ENCODE assay signal across 8 cellular contexts in the genomic region with DNA sequence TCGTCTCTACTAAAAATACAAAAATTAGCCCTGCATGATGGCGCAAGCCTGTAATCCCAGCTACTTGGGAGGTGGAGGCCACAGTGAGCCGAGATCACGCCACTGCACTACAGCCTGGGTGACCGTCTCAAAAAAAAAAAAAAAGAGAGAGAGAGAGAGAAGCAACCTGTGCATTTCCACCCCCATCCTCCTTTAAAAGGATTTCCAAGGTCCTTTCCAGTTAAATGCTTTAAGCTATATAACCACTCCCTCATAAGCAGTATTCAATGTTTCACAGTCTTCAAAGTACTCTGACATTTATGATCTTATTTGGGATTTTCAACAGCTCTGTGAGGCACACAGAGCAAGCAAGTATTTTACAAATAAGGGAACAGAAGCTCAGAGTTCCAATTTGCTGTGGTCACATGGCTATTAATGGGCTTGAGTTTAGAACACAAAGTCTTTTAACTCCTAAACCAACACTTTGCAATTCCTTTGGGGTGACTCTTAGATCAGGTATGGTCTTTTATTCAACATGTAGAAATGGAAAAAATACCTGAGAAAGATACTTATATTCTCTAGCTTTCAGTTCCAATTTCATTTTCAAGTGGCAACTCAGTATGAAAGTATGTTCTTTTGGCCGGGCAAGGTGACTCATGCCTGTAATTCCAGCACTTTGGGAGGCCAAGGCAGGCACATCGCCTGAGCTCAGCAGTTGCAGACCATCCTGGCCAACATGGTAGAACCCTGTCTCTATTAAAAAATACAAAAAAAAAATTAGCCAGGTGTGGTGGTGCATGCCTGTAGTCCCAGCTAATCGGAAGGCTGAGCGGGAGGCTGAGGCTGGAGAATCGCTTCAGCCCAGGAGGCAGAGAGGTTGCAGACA. TPM values are rescaled to one million over a fixed set of nuclear protein-coding genes. Genes with fewer than 3 reads are reported as not detected.
DNase-seq lines count a peak whose midpoint lies in the region; ATAC-seq and TF ChIP-seq lines count a peak whose summit lies in the region.

No MANE protein-coding gene starts in this region.

- H3K27me3 ChIP-seq in ACC112 (ENCODE audit: insufficient read depth, low read length) (no peaks in the 10 kb centered on the region), SK-N-SH (ENCODE audit: insufficient read depth) (no peaks in the 10 kb centered on the region), prostate gland (replicated peaks; ENCODE audit: insufficient read depth) (no peaks in the 10 kb centered on the region)

- H3K27ac ChIP-seq in ACC112 (ENCODE audit: low read depth, low read length) (peak overlapping the region; percentile 99), SK-N-SH (ENCODE audit: low read depth in 2 of 2, low read length in 1 of 2) (peak overlapping the region; percentile 40 to 87; a peak in 3 of 4 replicates), prostate gland (peak overlapping the region; percentile 68 to 73)

- H4K20me1 ChIP-seq in SK-N-SH (ENCODE audit: insufficient read depth), result no peaks in the 10 kb centered on the region

- H2AFZ ChIP-seq in ACC112 (ENCODE audit: low read length, unreplicated experiment) (peak overlapping the region; percentile 74), SK-N-SH (ENCODE audit: low read depth) (no peak overlapping the region)

- intact Hi-C loops in prostate gland (cut with DNase I), result loop anchor here (5.0 kb wide), 1 partner anchor 46 kb away; no protein-coding TSS in a partner anchor

- peaks cover 47% of the 10 kb centered on the region for H3F3A ChIP-seq in SK-N-SH (replicated peaks; ENCODE audit: insufficient read depth)

- TF ChIP-seq RAD21 in SK-N-SH (IDR thresholded peaks at IDR 0.05; ENCODE audit: low read length), result no peak

- H3K4me3 ChIP-seq in ACC112 (ENCODE audit: low read depth, low read length) (peak overlapping the region; percentile 76), SK-N-SH (ENCODE audit: low read depth in 2 of 2, low read length in 1 of 2) (peak overlapping the region; percentile 7 to 27; a peak in 3 of 4 replicates), prostate gland (no peak overlapping the region)

- WGBS in SK-N-SH (ENCODE audit: low lambda C conversion rate), result 43% methylated on average over 10 of the region's 10 CpGs
- 63% methylated on average over 10 of the region's 10 CpGs for WGBS in prostate gland

- peak overlapping the region; percentile 24 for H3K27ac Mint-ChIP-seq in endothelial cell (ENCODE audit: unreplicated experiment)

- DNase-seq in SK-N-SH (no peak), endothelial cell (ENCODE audit: low spot score) (no peak), prostate gland (ENCODE audit: low spot score) (no peak), NCI-H2029 (lab: John Stamatoyannopoulos, UW) (no peak), GDM1 (lab: John Stamatoyannopoulos, UW) (no peak), NCI-H524 treated with DMSO at 0.1 percent for 48 hours (lab: John Stamatoyannopoulos, UW) (no peak)

- H3K9me3 ChIP-seq in SK-N-SH (no peaks in the 10 kb centered on the region), prostate gland (no peaks in the 10 kb centered on the region)

- no peaks in the 10 kb centered on the region for H3K9me2 ChIP-seq in SK-N-SH

- H3K79me2 ChIP-seq in ACC112 (ENCODE audit: control insufficient read depth, insufficient read depth, low read length, unreplicated experiment), result peaks cover 63% of the 10 kb centered on the region
- H3K79me2 ChIP-seq in SK-N-SH (ENCODE audit: insufficient read depth), result peaks cover 84% of the 10 kb centered on the region

- TF ChIP-seq POLR2A in prostate gland (IDR thresholded peaks at IDR 0.05), result no peak

- no peaks in the 10 kb centered on the region for H3K36me3 ChIP-seq in ACC112 (ENCODE audit: insufficient read depth, low read length)
- peaks cover 0 to 15% of the 10 kb centered on the region in 2 experiments for H3K36me3 ChIP-seq in SK-N-SH (replicated peaks in 1 of 2; ENCODE audit: control insufficient read depth in 1 of 2, insufficient read depth in 2 of 2, low read length in 1 of 2)
- H3K36me3 ChIP-seq in prostate gland, result no peaks in the 10 kb centered on the region

- no peak overlapping the region for H3K4me3 Mint-ChIP-seq in endothelial cell (ENCODE audit: unreplicated experiment)

- POLR2A ChIA-PET in SK-N-SH (lab: Yijun Ruan, JAX), result no interaction called here

- H3K4me1 ChIP-seq in ACC112 (ENCODE audit: control insufficient read depth, insufficient read depth, low read length, unreplicated experiment), result peaks cover 31% of the 10 kb centered on the region
- peaks cover 0 to 29% of the 10 kb centered on the region in 2 experiments; a peak in 3 of 4 replicates for H3K4me1 ChIP-seq in SK-N-SH (ENCODE audit: control insufficient read depth in 1 of 2, insufficient read depth in 2 of 2, low read depth in 1 of 2, low read length in 1 of 2)
- no peaks in the 10 kb centered on the region for H3K4me1 ChIP-seq in prostate gland (replicated peaks)

- H3K36me3 Mint-ChIP-seq in endothelial cell (ENCODE audit: low read depth, unreplicated experiment), result no peaks in the 10 kb centered on the region

- TF ChIP-seq CTCF in SK-N-SH (IDR thresholded peaks at IDR 0.05) (no peak), endothelial cell (IDR thresholded peaks at IDR 0.05; ENCODE audit: unreplicated experiment) (no peak), prostate gland (IDR thresholded peaks at IDR 0.05) (no peak)

- H3K4me2 ChIP-seq in SK-N-SH, result peak overlapping the region; percentile 45

- peak; percentile 65 for ATAC-seq in GM21825 (IDR thresholded peaks at IDR 0.05; ENCODE audit: unreplicated experiment)

- peaks cover 2% of the 10 kb centered on the region for H3K27me3 Mint-ChIP-seq in endothelial cell (ENCODE audit: unreplicated experiment)

- TF ChIP-seq EP300 in SK-N-SH (IDR thresholded peaks at IDR 0.05; ENCODE audit: borderline replicate concordance in 1 of 2, low read depth in 1 of 2, low read length in 1 of 2), result peak in 1 of 2 experiments; percentile 77; a peak in 2 of 4 replicates

- peak overlapping the region; percentile 31; the same call in 1 of the 2 replicates for H3K9ac ChIP-seq in SK-N-SH

- peaks cover 28% of the 10 kb centered on the region for H3K4me1 Mint-ChIP-seq in endothelial cell (ENCODE audit: unreplicated experiment)

- no peaks in the 10 kb centered on the region for H3K9me3 Mint-ChIP-seq in endothelial cell (ENCODE audit: unreplicated experiment)

- CTCF ChIA-PET in SK-N-SH (lab: Yijun Ruan, JAX), result interaction anchor here (0.6 to 2.5 kb wide), 7 partner anchors 15 to 1302 kb away, joined by 3 to 9 read pairs (median 3); a partner anchor contains a TSS

TF ChIP-seq in SK-N-SH, 30 proteins besides CTCF, POLR2A, EP300 and RAD21 (continues in another document):
- TF ChIP-seq, protein P1, sequence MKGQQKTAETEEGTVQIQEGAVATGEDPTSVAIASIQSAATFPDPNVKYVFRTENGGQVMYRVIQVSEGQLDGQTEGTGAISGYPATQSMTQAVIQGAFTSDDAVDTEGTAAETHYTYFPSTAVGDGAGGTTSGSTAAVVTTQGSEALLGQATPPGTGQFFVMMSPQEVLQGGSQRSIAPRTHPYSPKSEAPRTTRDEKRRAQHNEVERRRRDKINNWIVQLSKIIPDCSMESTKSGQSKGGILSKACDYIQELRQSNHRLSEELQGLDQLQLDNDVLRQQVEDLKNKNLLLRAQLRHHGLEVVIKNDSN (IDR thresholded peaks at IDR 0.05; ENCODE audit: borderline replicate concordance, low read depth), result peak; percentile 75
- peak; percentile 68; the same call in 1 of the 2 replicates for TF ChIP-seq MEF2A (IDR thresholded peaks at IDR 0.05; ENCODE audit: borderline replicate concordance, low read depth)
- TF ChIP-seq YY1 (IDR thresholded peaks at IDR 0.05; ENCODE audit: low read depth), result 0 out of 2 replicates have a peak, but pooled peaks have one; percentile 60
- TF ChIP-seq TCF12 (IDR thresholded peaks at IDR 0.05), result peak; percentile 71
- TF ChIP-seq, protein P2, sequence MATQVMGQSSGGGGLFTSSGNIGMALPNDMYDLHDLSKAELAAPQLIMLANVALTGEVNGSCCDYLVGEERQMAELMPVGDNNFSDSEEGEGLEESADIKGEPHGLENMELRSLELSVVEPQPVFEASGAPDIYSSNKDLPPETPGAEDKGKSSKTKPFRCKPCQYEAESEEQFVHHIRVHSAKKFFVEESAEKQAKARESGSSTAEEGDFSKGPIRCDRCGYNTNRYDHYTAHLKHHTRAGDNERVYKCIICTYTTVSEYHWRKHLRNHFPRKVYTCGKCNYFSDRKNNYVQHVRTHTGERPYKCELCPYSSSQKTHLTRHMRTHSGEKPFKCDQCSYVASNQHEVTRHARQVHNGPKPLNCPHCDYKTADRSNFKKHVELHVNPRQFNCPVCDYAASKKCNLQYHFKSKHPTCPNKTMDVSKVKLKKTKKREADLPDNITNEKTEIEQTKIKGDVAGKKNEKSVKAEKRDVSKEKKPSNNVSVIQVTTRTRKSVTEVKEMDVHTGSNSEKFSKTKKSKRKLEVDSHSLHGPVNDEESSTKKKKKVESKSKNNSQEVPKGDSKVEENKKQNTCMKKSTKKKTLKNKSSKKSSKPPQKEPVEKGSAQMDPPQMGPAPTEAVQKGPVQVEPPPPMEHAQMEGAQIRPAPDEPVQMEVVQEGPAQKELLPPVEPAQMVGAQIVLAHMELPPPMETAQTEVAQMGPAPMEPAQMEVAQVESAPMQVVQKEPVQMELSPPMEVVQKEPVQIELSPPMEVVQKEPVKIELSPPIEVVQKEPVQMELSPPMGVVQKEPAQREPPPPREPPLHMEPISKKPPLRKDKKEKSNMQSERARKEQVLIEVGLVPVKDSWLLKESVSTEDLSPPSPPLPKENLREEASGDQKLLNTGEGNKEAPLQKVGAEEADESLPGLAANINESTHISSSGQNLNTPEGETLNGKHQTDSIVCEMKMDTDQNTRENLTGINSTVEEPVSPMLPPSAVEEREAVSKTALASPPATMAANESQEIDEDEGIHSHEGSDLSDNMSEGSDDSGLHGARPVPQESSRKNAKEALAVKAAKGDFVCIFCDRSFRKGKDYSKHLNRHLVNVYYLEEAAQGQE (IDR thresholded peaks at IDR 0.05; ENCODE audit: low read depth, low read length), result no peak
- peak; percentile 99 for TF ChIP-seq FOSL2 (IDR thresholded peaks at IDR 0.05; ENCODE audit: borderline replicate concordance, low read depth)
- peak; percentile 66; the same call in 1 of the 2 replicates for TF ChIP-seq TAF1 (IDR thresholded peaks at IDR 0.05; ENCODE audit: borderline replicate concordance, low read depth, low read length)

RNA-seq across cellular contexts. Expression of a gene that starts 31.3 kb away (rescaled TPM):
- 43.5 and 54.0 TPM in 2 replicates for polyA plus RNA-seq in SK-N-SH (2012; rRNA removed)
- 38.1 and 44.5 TPM in 2 replicates for polyA plus RNA-seq in SK-N-SH (2012; cell fraction: cytosol; rRNA removed)
- polyA plus RNA-seq in SK-N-SH (2012; cell fraction: nucleus; rRNA removed), result 67.4 and 68.6 TPM in 2 replicates
- total RNA-seq in endothelial cell (ENCODE audit: unreplicated experiment), result 55.6 TPM
- 10 to 100 TPM; 80.8 to 93.0 TPM for total RNA-seq in prostate gland

Comparison
In these comparisons a context has a peak if more than half of its experiments do, and no peak if none do; other contexts are left out.
1. H3K4me3 ChIP-seq: peak in ACC112 (single experiment) and SK-N-SH (2 of 2); none in prostate gland (0 of 2).
2. Peak in every context shown above with its lines, with median percentiles within 50 percentile points of each other: H3K27ac ChIP-seq.